19 cellular contexts compared by ENCODE assay signal in genomic region chr17:55089251-55089650, GRCh38.
"Had no signal": no experiment of that assay in that cellular context is flagged by ENCODE, and none has a peak within 500 bp of the region (broad histone marks: within the 10 kb centered on the region; RNA-seq: fewer than 3 reads in every experiment).

No MANE protein-coding gene starts in this region.

- FAIRE-seq: islet of Langerhans had no signal

- H3K9me3 ChIP-seq: adrenal gland, esophagus muscularis mucosa, ovary, sigmoid colon, stomach, testis, upper lobe of right lung had no signal

- H3K4me1 ChIP-seq: sigmoid colon, stomach, testis, upper lobe of right lung had no signal

- H3K9me3 Mint-ChIP-seq: activated CD8-positive, alpha-beta T cell treated with anti-CD3 and anti-CD28 coated beads for 36 hours; activated naive CD4-positive, alpha-beta T cell treated with anti-CD3 and anti-CD28 coated beads, Interleukin-2, amount 50 U/mL, for 24 hours; activated T-helper 2 cell treated with anti-CD3 and anti-CD28 coated beads, Interferon-gamma antibody, Interleukin-2, Interleukin-4, amounts not matched to agents 10 μg/mL and 5 μg/mL and 100 μg/mL, durations not matched to agents 14 hours and 24 hours and 36 hours had no signal

- H3K27ac ChIP-seq: adrenal gland, dorsolateral prefrontal cortex, esophagus muscularis mucosa, ovary, sigmoid colon, stomach, testis, upper lobe of right lung, VCaP had no signal

- H3K4me3 Mint-ChIP-seq: activated CD8-positive, alpha-beta T cell treated with anti-CD3 and anti-CD28 coated beads for 36 hours; activated naive CD4-positive, alpha-beta T cell treated with anti-CD3 and anti-CD28 coated beads, Interleukin-2, amount 50 U/mL, for 24 hours had no signal

- H3K27me3 Mint-ChIP-seq: activated CD8-positive, alpha-beta T cell treated with anti-CD3 and anti-CD28 coated beads for 36 hours; activated naive CD4-positive, alpha-beta T cell treated with anti-CD3 and anti-CD28 coated beads, Interleukin-2, amount 50 U/mL, for 24 hours had no signal

- DNase-seq: activated CD4-positive, alpha-beta T cell treated with anti-CD3 and anti-CD28 coated beads for 1 hour; activated CD8-positive, alpha-beta memory T cell treated with anti-CD3 and anti-CD28 coated beads, Interleukin-2, amount 50 U/mL, for 48 hours; activated CD8-positive, alpha-beta T cell treated with anti-CD3 and anti-CD28 coated beads for 36 hours; adrenal gland; dorsolateral prefrontal cortex; ovary; sigmoid colon; stimulated activated CD4-positive, alpha-beta T cell treated with anti-CD3 and anti-CD28 coated beads, Interleukin-1b, Interleukin-23, amount 100 ng/mL, for 48 hours; stomach; SW 1271; T-helper 9 cell; testis; upper lobe of right lung had no signal

- H3K27me3 ChIP-seq: adrenal gland, dorsolateral prefrontal cortex, esophagus muscularis mucosa, ovary, sigmoid colon, stomach, testis, upper lobe of right lung had no signal

- H3K4me3 ChIP-seq: adrenal gland, dorsolateral prefrontal cortex, esophagus muscularis mucosa, lung, ovary, sigmoid colon, stomach, testis, upper lobe of right lung had no signal

- H3K27ac Mint-ChIP-seq: activated naive CD4-positive, alpha-beta T cell treated with anti-CD3 and anti-CD28 coated beads, Interleukin-2, amount 50 U/mL, for 24 hours had no signal

- ATAC-seq: upper lobe of right lung had no signal

- H3K36me3 ChIP-seq: adrenal gland, ovary, sigmoid colon, stomach, upper lobe of right lung had no signal
